Comparison of ENCODE assay signal across 8 cellular contexts in the genomic region with DNA sequence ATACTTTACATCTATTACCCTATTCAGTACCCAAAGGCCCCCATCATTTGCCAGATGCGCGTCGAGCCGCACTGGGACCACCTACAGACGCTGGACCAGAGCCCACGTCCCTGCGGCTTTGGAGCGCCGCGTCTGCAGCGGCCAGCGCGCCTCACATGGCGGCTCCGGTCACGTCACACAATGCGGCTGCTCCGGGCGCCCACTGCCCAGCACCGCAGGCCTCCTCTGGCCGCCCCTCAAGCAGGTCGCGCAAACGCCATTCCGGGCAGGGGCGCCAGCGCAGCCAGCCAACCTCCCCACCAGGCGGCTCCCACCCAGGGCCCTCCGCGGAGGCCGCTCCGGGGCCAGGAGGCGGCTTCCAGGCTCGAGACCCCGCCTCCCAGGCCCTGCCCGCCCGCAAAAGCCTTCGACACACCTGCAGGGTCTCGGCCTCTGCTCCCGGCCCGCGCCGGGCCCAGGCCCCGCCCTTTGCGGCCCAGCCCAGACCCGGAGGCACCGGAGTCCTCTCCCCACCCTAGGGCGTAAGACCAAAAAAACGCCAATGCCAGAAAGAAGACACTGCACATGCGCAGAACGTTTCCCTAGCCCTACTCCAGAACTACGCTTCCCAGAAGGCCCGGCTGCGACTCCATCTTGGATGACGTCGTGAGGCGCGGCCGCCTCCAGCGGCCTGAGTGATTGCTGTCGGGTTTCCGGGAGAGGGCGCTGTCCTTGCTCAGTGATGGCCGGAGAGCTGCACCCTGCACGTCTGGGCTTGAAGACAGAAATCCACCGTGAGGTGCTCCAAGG. TPM values are rescaled to one million over a fixed set of nuclear protein-coding genes. Genes with fewer than 3 reads are reported as not detected.
A peak's percentile ranks its signal among the peaks of the same experiment; 100 is the strongest.
DNase-seq lines count a peak whose midpoint lies in the region; ATAC-seq and TF ChIP-seq lines count a peak whose summit lies in the region.

A gene (minus strand): TSS at position 557 of the 789 bp plus-strand sequence. CDS start 4,925 bp downstream, outside the sequence.

- H3K27me3 ChIP-seq in ovary, result no peaks in the 10 kb centered on the region
- H3K27me3 ChIP-seq in thyroid gland, result no peaks in the 10 kb centered on the region

- TF ChIP-seq CTCF in GM12865 (IDR thresholded peaks at IDR 0.05; ENCODE audit: insufficient read depth, low read depth, low read length, missing control alignments) (peak; percentile 96), ovary (IDR thresholded peaks at IDR 0.05) (peak; percentile 81 to 94 (median 84)), thyroid gland (IDR thresholded peaks at IDR 0.05) (peak; percentile 65 to 94 (median 86))

- 0 to 1% (median 1%) methylated on average over 53 to 66 of the region's 66 CpGs for WGBS in ovary, 3 donors
- 0 to 1% methylated on average over 19 to 20 of the region's 66 CpGs for WGBS in thyroid gland, 2 donors

- TF ChIP-seq EP300 in ovary (IDR thresholded peaks at IDR 0.05), result no peak

- peak within 1 kb of the TSS; percentile 81 for H3K4me3 ChIP-seq in GM12865 (ENCODE audit: low read depth, low read length)
- H3K4me3 ChIP-seq in ovary, result peak within 1 kb of the TSS; percentile 86
- H3K4me3 ChIP-seq in thyroid gland (replicated peaks in 1 of 3), result peak within 1 kb of the TSS; percentile 78 to 85 (median 84)

- H3K27ac ChIP-seq in ovary (peak within 1 kb of the TSS; percentile 92 to 95), thyroid gland (peak within 1 kb of the TSS; percentile 96 to 97 (median 97))

- ATAC-seq in HG02642 (IDR thresholded peaks at IDR 0.05; ENCODE audit: poor library complexity, unreplicated experiment) (peak; percentile 97), Right ventricle myocardium inferior (peak; percentile 98)

- intact Hi-C loops in Right ventricle myocardium inferior (cut with DNase I), result loop anchor here (5.0 kb wide), 1 partner anchor 116 kb away; a partner anchor contains a TSS
- intact Hi-C loops in ovary (cut with DNase I), result loop anchor here in 2 of 4 donors (10.0 kb wide), 2 partner anchors 119 to 121 kb away; a partner anchor contains a TSS
- intact Hi-C loops in thyroid gland (cut with DNase I), result loop anchor here (10.0 kb wide), 1 partner anchor 119 kb away; a partner anchor contains a TSS

- TF ChIP-seq POLR2A in ovary (IDR thresholded peaks at IDR 0.05), result peak; percentile 84
- TF ChIP-seq POLR2A in thyroid gland (IDR thresholded peaks at IDR 0.05), result peak in 1 of 2 donors; percentile 88

- H3K36me3 ChIP-seq in ovary (no peaks in the 10 kb centered on the region), thyroid gland (no peaks in the 10 kb centered on the region)

- H3K4me1 ChIP-seq in ovary (ENCODE audit: insufficient read depth) (no peaks in the 10 kb centered on the region), thyroid gland (peaks cover 6 to 7% of the 10 kb centered on the region in 2 donors)

- H3K9me3 ChIP-seq in ovary, result no peaks in the 10 kb centered on the region
- H3K9me3 ChIP-seq in thyroid gland, result no peaks in the 10 kb centered on the region

- peak; percentile 99 for DNase-seq in GM12865 (ENCODE audit: low read depth)
- peak; percentile 88 for DNase-seq in NCI-H1105 (lab: John Stamatoyannopoulos, UW)
- peak; percentile 92 for DNase-seq in SKM-1 treated with dmso at 0.1 percent for 144 hours (lab: John Stamatoyannopoulos, UW; ENCODE audit: unreplicated experiment)
- DNase-seq in activated naive CD8-positive, alpha-beta T cell treated with anti-CD3 and anti-CD28 coated beads, Interleukin-2, amount 50 U/mL, for 16 hours (ENCODE audit: low read depth, low spot score), result peak; percentile 93
- peak; percentile 99 for DNase-seq in Right ventricle myocardium inferior (ENCODE audit: missing footprints)
- DNase-seq in ovary, result peak; percentile 97 to 99 (median 98)
- peak; percentile 98 to 99 for DNase-seq in thyroid gland

RNA-seq across cellular contexts. Expression of the gene that starts here (rescaled TPM):
- total RNA-seq in Right ventricle myocardium inferior (16.7 TPM), ovary (10 to 100 TPM; 10.8 to 22.5 (median 18.3) TPM), thyroid gland (10 to 100 TPM in 3 of 4 donors, 1 to 10 TPM in 1; 8.4 to 17.1 (median 12.0) TPM)
- polyA plus RNA-seq in ovary, result 10 to 100 TPM; 10.9 to 14.3 TPM

Comparison
In these comparisons a context has a peak if more than half of its experiments do, and no peak if none do; other contexts are left out.
1. Peak in every context shown above with its lines: DNase-seq, ATAC-seq, H3K4me3 ChIP-seq and H3K27ac ChIP-seq.